ENCODE assay signal across 8 cellular contexts in the genomic region with DNA sequence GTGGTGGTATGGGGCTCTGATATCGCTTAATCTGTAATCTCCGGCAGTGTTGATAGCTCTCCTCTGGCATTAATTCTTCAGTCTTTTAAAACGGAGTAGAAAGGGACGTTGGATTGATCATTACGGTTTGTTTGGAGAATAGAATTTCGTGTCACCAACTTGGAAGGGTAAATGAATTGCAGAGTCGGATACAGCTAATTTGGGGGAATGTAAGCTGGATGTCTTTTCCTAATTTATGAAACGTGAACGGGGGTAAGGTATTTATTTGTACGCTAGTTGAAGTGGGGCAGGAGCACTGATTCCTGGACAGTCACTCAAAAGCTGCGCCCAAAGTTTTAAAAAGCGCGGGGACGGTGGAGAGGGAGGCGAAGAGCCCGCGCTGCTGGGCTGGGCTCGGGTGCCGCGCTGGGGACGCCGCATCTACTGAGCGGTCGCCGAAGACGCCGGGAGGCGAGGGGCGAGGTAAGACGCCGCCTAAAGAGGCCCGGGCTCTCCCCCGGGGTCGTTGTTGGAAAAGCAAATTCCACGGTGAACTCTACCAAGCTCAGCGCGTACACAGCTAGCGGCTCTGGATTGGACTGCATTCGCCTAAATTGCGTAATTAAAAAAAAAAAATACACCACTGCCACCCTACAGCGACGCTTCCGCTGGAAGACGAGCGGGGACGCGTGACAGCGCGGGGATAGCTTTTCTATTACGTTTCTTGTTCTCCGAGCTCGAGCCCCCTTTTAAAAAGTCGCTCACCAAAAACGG.
A peak's percentile ranks its signal among the peaks of the same experiment; 100 is the strongest.
DNase-seq lines count a peak whose midpoint lies in the region; ATAC-seq and TF ChIP-seq lines count a peak whose summit lies in the region.

No MANE protein-coding gene starts in this region.

- H2AFZ ChIP-seq in ACC112 (ENCODE audit: low read length, unreplicated experiment), result peak overlapping the region; percentile 76

- H3K27ac ChIP-seq in ACC112 (ENCODE audit: low read depth, low read length) (peak overlapping the region; percentile 66), mucosa of rectum (ENCODE audit: low read depth in 2 of 2, low read length in 2 of 2) (peak overlapping the region; percentile 76 to 82), tibial nerve (peak overlapping the region in 3 of 4 donors; percentile 66 to 88 (median 78))

- no peaks in the 10 kb centered on the region for H3K9me3 ChIP-seq in mucosa of rectum (ENCODE audit: control insufficient read depth in 2 of 2, low read length in 2 of 2)
- H3K9me3 ChIP-seq in tibial nerve, result no peaks in the 10 kb centered on the region

- H3K36me3 ChIP-seq in ACC112 (ENCODE audit: insufficient read depth, low read length), result no peaks in the 10 kb centered on the region
- no peaks in the 10 kb centered on the region for H3K36me3 ChIP-seq in mucosa of rectum (ENCODE audit: control insufficient read depth in 2 of 2, insufficient read depth in 2 of 2, low read length in 2 of 2)
- no peaks in the 10 kb centered on the region for H3K36me3 ChIP-seq in tibial nerve

- WGBS in tibial nerve, 2 donors, result 12% methylated on average over 53 to 54 of the region's 54 CpGs

- no peaks in the 10 kb centered on the region for H3K27me3 ChIP-seq in ACC112 (ENCODE audit: insufficient read depth, low read length)
- peaks cover 6 to 20% of the 10 kb centered on the region in 2 donors for H3K27me3 ChIP-seq in mucosa of rectum (ENCODE audit: control insufficient read depth in 2 of 2, insufficient read depth in 2 of 2, low read length in 2 of 2)
- H3K27me3 ChIP-seq in tibial nerve, result peaks cover 0 to 36% of the 10 kb centered on the region in 2 donors

- DNase-seq in activated CD4-positive, alpha-beta T cell treated with anti-CD3 and anti-CD28 coated beads for 48 hours, result peak; percentile 53
- peak; percentile 25 for DNase-seq in effector CD4-positive, alpha-beta T cell
- no peak for DNase-seq in tibial nerve (ENCODE audit: low spot score in 2 of 2)
- no peak for DNase-seq in glomerular visceral epithelial cell (ENCODE audit: extremely low spot score)

- no peaks in the 10 kb centered on the region for H3K79me2 ChIP-seq in ACC112 (ENCODE audit: control insufficient read depth, insufficient read depth, low read length, unreplicated experiment)

- H3K4me3 ChIP-seq in ACC112 (ENCODE audit: low read depth, low read length), result peak overlapping the region; percentile 89
- peak overlapping the region; percentile 69 to 88 for H3K4me3 ChIP-seq in mucosa of rectum (ENCODE audit: low read length in 2 of 2)
- peak overlapping the region; percentile 36 to 71 (median 68) for H3K4me3 ChIP-seq in tibial nerve

- peak overlapping the region; percentile 57 to 75 for H3K9ac ChIP-seq in mucosa of rectum (ENCODE audit: low read depth in 1 of 2, low read length in 2 of 2)

- TF ChIP-seq CTCF in tibial nerve (IDR thresholded peaks at IDR 0.05), result no peak

- TF ChIP-seq POLR2A in tibial nerve (IDR thresholded peaks at IDR 0.05), result peak; percentile 3 to 37

- H3K4me1 ChIP-seq in ACC112 (ENCODE audit: control insufficient read depth, insufficient read depth, low read length, unreplicated experiment) (peaks cover 4% of the 10 kb centered on the region), mucosa of rectum (ENCODE audit: control insufficient read depth in 2 of 2, insufficient read depth in 2 of 2, low read length in 2 of 2) (peaks cover 3 to 6% of the 10 kb centered on the region in 2 donors), tibial nerve (peaks cover 0 to 37% (median 8%) of the 10 kb centered on the region in 4 donors)

- ATAC-seq in HG02798 (IDR thresholded peaks at IDR 0.05; ENCODE audit: poor library complexity, unreplicated experiment) (peak; percentile 21), GM18861 (IDR thresholded peaks at IDR 0.05; ENCODE audit: unreplicated experiment) (no peak)

- TF ChIP-seq EP300 in tibial nerve (IDR thresholded peaks at IDR 0.05), result peak in 1 of 2 donors; percentile 56

Comparison
In these comparisons a context has a peak if more than half of its experiments do, and no peak if none do; other contexts are left out.
1. DNase-seq: peak in activated CD4-positive, alpha-beta T cell treated with anti-CD3 and anti-CD28 coated beads for 48 hours (single experiment) and effector CD4-positive, alpha-beta T cell (single experiment); none in tibial nerve (0 of 2) and glomerular visceral epithelial cell (single experiment).
2. Peak in every context shown above with its lines, with median percentiles within 50 percentile points of each other: H3K27ac ChIP-seq and H3K4me3 ChIP-seq.